In the genomic region with DNA sequence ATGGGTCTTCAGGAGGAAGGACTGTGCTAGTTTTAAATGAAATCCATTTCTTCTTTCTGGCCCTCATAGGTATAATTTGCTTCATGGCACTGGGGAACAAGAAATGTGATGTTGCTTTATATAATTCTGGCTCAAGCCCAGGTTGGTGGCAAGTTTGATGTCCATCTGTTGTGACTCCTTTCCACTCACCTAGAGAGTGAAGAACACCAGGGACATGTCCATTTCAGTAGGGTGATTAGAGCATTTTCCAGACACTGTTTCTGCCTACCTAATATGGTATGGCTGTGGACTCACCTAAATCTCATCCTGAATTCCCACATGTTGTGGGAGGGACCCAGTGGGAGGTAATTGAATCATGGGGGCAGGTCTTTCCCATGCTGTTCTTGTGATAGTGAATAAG, we compare ENCODE assay signal across 26 cellular contexts.
"Had no signal": no experiment of that assay in that cellular context is flagged by ENCODE, and none has a peak within 500 bp of the region (broad histone marks: within the 10 kb centered on the region; RNA-seq: fewer than 3 reads in every experiment).

No MANE protein-coding gene starts in this region.

- H3K9me3 ChIP-seq: stomach, suprapubic skin, testis, thoracic aorta, thyroid gland, tibial nerve, transverse colon, upper lobe of left lung, upper lobe of right lung, uterus, vagina had no signal

- H3K36me3 ChIP-seq: stomach, suprapubic skin, thoracic aorta, thyroid gland, tibial artery, tibial nerve, transverse colon, upper lobe of left lung, upper lobe of right lung, uterus, vagina had no signal

- H3K4me1 ChIP-seq: stomach, suprapubic skin, testis, thyroid gland, tibial artery, tibial nerve, transverse colon, upper lobe of left lung, upper lobe of right lung, uterus, vagina had no signal

- DNase-seq: stimulated activated CD4-positive, alpha-beta T cell treated with anti-CD3 and anti-CD28 coated beads, Interleukin-2, amount 100 ng/mL, for 48 hours; stimulated activated CD4-positive, alpha-beta T cell treated with anti-CD3 and anti-CD28 coated beads, Interleukin-4, amount 100 ng/mL, for 1 hour; stimulated activated CD4-positive, alpha-beta T cell treated with anti-CD3 and anti-CD28 coated beads, Interleukin-4, amount 100 ng/mL, for 24 hours; stimulated activated CD4-positive, alpha-beta T cell treated with anti-CD3 and anti-CD28 coated beads, Interleukin-4, amount 100 ng/mL, for 4 hours; stimulated activated CD8-positive, alpha-beta memory T cell treated with anti-CD3 and anti-CD28 coated beads, Interleukin-4, amount 100 ng/mL, for 48 hours; stimulated activated naive B cell treated with anti-CD40 and anti-IgM and Interleukin-4, amounts not matched to agents 10 μg/mL and 1 μg/mL and 100 μg/mL, for 72 hours; stimulated activated naive CD4-positive, alpha-beta T cell; stimulated activated naive CD4-positive, alpha-beta T cell treated with Interleukin-2 at 50 U/mL for 16 hours; stimulated activated naive CD8-positive, alpha-beta T cell treated with anti-CD3 and anti-CD28 coated beads, Interleukin-15, amount 100 ng/mL, for 72 hours; stimulated activated naive CD8-positive, alpha-beta T cell treated with anti-CD3 and anti-CD28 coated beads, Interleukin-15, Interleukin-2, amounts not matched to agents 100 U/mL and 50 U/mL, for 24 hours; stomach; substantia nigra; testis; thyroid gland; tibial artery; transverse colon; trophoblast cell; upper lobe of left lung; upper lobe of right lung; uterus had no signal

- H3K27ac ChIP-seq: stomach, suprapubic skin, testis, thoracic aorta, thyroid gland, tibial artery, tibial nerve, transverse colon, upper lobe of left lung, upper lobe of right lung, uterus, vagina had no signal

- H3K27me3 ChIP-seq: stomach, suprapubic skin, testis, thyroid gland, tibial nerve, transverse colon, upper lobe of left lung, upper lobe of right lung, uterus, vagina had no signal

- ATAC-seq: stimulated activated effector memory CD8-positive, alpha-beta T cell treated with anti-CD3 and anti-CD28 coated beads, Interleukin-12 subunit alpha, Interleukin-12 subunit beta, amount 100 ng/mL, for 72 hours; stimulated activated memory B cell treated with anti-CD40 and anti-IgM and Interleukin-4, amounts not matched to agents 10 μg/mL and 1 μg/mL and 100 μg/mL, for 72 hours; stimulated activated naive B cell treated with anti-CD40 and anti-IgM and Interleukin-4, amounts not matched to agents 10 μg/mL and 1 μg/mL and 100 μg/mL, for 72 hours; stimulated activated naive CD8-positive, alpha-beta T cell treated with anti-CD3 and anti-CD28 coated beads, Interleukin-15, amount 100 ng/mL, for 72 hours; stimulated activated naive CD8-positive, alpha-beta T cell treated with anti-CD3 and anti-CD28 coated beads, Interleukin-15, Interleukin-2, amounts not matched to agents 100 U/mL and 50 U/mL, for 24 hours; upper lobe of right lung had no signal

- H3K4me3 ChIP-seq: stomach, suprapubic skin, testis, thoracic aorta, thyroid gland, tibial artery, tibial nerve, transverse colon, upper lobe of left lung, upper lobe of right lung, uterus, vagina had no signal
